Comparison of ENCODE assay signal across 24 cellular contexts in the genomic region with DNA sequence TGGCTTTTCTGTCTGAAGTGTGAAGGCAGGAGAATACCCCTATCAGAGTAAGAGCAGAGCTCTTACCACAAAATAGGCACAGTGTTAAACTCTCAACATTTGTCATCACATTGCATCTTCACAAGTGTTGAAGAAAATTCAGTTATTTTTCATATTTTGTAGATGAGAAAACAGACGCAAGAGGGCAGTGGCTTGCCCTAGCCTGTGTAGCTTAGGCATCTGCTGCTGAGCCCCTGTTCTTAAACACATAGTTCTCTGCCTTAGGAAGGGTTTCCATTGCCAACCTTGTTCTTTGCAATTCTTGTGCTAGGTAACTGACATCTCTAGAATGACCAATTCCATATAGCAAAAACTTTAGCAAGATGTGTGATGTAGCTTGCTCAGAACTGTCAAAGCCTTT.
DNase-seq lines count a peak whose midpoint lies in the region; ATAC-seq, FAIRE-seq and TF ChIP-seq lines count a peak whose summit lies in the region.
"Had no signal": no experiment of that assay in that cellular context is flagged by ENCODE, and none has a peak within 500 bp of the region (broad histone marks: within the 10 kb centered on the region; RNA-seq: fewer than 3 reads in every experiment).

No MANE protein-coding gene starts in this region.

- CTCF ChIA-PET in K562 (lab: Yijun Ruan, JAX; ENCODE audit: low intra/inter-chr PET ratio): interaction anchor here (0.5 to 1.1 kb wide), 2 partner anchors 78 to 416 kb away, joined by 3 to 5 read pairs; no protein-coding TSS in a partner anchor

- no peaks in the 10 kb centered on the region for H3K27me3 ChIP-seq in Karpas-422 (ENCODE audit: low read length)
- peaks cover 0 to 16% of the 10 kb centered on the region in 2 experiments; a peak in 2 of 5 replicates for H3K27me3 ChIP-seq in K562 (ENCODE audit: control insufficient read depth in 2 of 2, insufficient read depth in 2 of 2, low read length in 2 of 2)
- H3K27me3 ChIP-seq: testis, vagina had no signal

- H3K4me1 Mint-ChIP-seq in stimulated activated memory B cell treated with anti-CD40 and anti-IgM and Interleukin-4, amounts not matched to agents 10 μg/mL and 1 μg/mL and 100 μg/mL, for 72 hours: peaks cover 8% of the 10 kb centered on the region
- H3K4me1 Mint-ChIP-seq: stimulated activated effector memory CD8-positive, alpha-beta T cell treated with anti-CD3 and anti-CD28 coated beads, Interleukin-12 subunit alpha, Interleukin-12 subunit beta, amount 100 ng/mL, for 72 hours had no signal

- H3K79me2 ChIP-seq in Karpas-422 (ENCODE audit: low read length) (no peaks in the 10 kb centered on the region), K562 (ENCODE audit: control insufficient read depth, insufficient read depth, low read length) (no peaks in the 10 kb centered on the region)

- no peak for FAIRE-seq in K562 (lab: Jason Lieb, UNC)
- FAIRE-seq: GM12878 had no signal

- no peak overlapping the region for H3K4me3 Mint-ChIP-seq in stimulated activated memory B cell treated with anti-CD40 and anti-IgM and Interleukin-4, amounts not matched to agents 10 μg/mL and 1 μg/mL and 100 μg/mL, for 72 hours
- H3K4me3 Mint-ChIP-seq: activated T-cell treated with anti-CD3 and anti-CD28 coated beads, Interleukin-2, amount 50 U/mL, for 4 hours; CD8-positive, alpha-beta memory T cell; central memory CD8-positive, alpha-beta T cell; IgD-negative memory B cell; stimulated activated effector memory CD8-positive, alpha-beta T cell treated with anti-CD3 and anti-CD28 coated beads, Interleukin-12 subunit alpha, Interleukin-12 subunit beta, amount 100 ng/mL, for 72 hours had no signal

- H3K36me3 Mint-ChIP-seq in stimulated activated memory B cell treated with anti-CD40 and anti-IgM and Interleukin-4, amounts not matched to agents 10 μg/mL and 1 μg/mL and 100 μg/mL, for 72 hours: no peaks in the 10 kb centered on the region
- H3K36me3 Mint-ChIP-seq: IgD-negative memory B cell; stimulated activated effector memory CD8-positive, alpha-beta T cell treated with anti-CD3 and anti-CD28 coated beads, Interleukin-12 subunit alpha, Interleukin-12 subunit beta, amount 100 ng/mL, for 72 hours had no signal

- H3K4me3 ChIP-seq in Karpas-422 (ENCODE audit: low read length) (no peak overlapping the region), K562 (no peak overlapping the region), foreskin fibroblast (ENCODE audit: low read depth in 1 of 2, low read length in 2 of 2) (no peak overlapping the region)
- H3K4me3 ChIP-seq: GM12878, prostate gland, testis, vagina had no signal

- H3K27ac Mint-ChIP-seq in stimulated activated memory B cell treated with anti-CD40 and anti-IgM and Interleukin-4, amounts not matched to agents 10 μg/mL and 1 μg/mL and 100 μg/mL, for 72 hours: no peak overlapping the region
- H3K27ac Mint-ChIP-seq: CD8-positive, alpha-beta memory T cell; IgD-negative memory B cell; stimulated activated effector memory CD8-positive, alpha-beta T cell treated with anti-CD3 and anti-CD28 coated beads, Interleukin-12 subunit alpha, Interleukin-12 subunit beta, amount 100 ng/mL, for 72 hours had no signal

- no peak for ATAC-seq in K562
- ATAC-seq in stimulated activated memory B cell treated with anti-CD40 and anti-IgM and Interleukin-4, amounts not matched to agents 10 μg/mL and 1 μg/mL and 100 μg/mL, for 72 hours: no peak
- ATAC-seq in GM21825 (IDR thresholded peaks at IDR 0.05; ENCODE audit: unreplicated experiment): no peak
- ATAC-seq: activated T-cell treated with anti-CD3 and anti-CD28 coated beads, Interleukin-2, amount 50 U/mL, for 4 hours; GM12878; stimulated activated effector memory CD8-positive, alpha-beta T cell treated with anti-CD3 and anti-CD28 coated beads, Interleukin-12 subunit alpha, Interleukin-12 subunit beta, amount 100 ng/mL, for 72 hours had no signal

- in situ Hi-C loops in K562 (cut with MboI): no loop called here

- no peaks in the 10 kb centered on the region for H3K9me1 ChIP-seq in K562 (ENCODE audit: control insufficient read depth, insufficient read depth, low read length)

- H3K27ac ChIP-seq in Karpas-422 (ENCODE audit: low read length) (no peak overlapping the region), K562 (ENCODE audit: extremely low read depth, low read depth, low read length) (no peak overlapping the region)
- H3K27ac ChIP-seq: prostate gland, testis, vagina had no signal

- DNase-seq in AG20443 (ENCODE audit: low spot score) (peak; percentile 48), Karpas-422 (peak; percentile 60), K562 (ENCODE audit: extremely low read depth in 1 of 4, low spot score in 3 of 4) (peak in 1 of 4 experiments; percentile 9), foreskin fibroblast (peak in 1 of 2 donors; percentile 64), iPS-NIHi7 (ENCODE audit: extremely low spot score) (no peak), NCI-H82 treated with DMSO at 0.1 percent for 48 hours (lab: John Stamatoyannopoulos, UW; ENCODE audit: unreplicated experiment) (no peak)
- DNase-seq: activated CD8-positive, alpha-beta memory T cell treated with anti-CD3 and anti-CD28 coated beads for 24 hours; activated naive CD4-positive, alpha-beta T cell; activated T-cell treated with anti-CD3 and anti-CD28 coated beads, Interleukin-2, amount 50 U/mL, for 4 hours; amygdala; CD8-positive, alpha-beta memory T cell; GF-D8; NCI-H1436; NCI-H510A treated with DMSO at 0.1 percent for 48 hours; SW 1271; testis had no signal

- POLR2A ChIA-PET in K562 (lab: Yijun Ruan, JAX): interaction anchor here (0.5 to 0.6 kb wide), 2 partner anchors 282 to 527 kb away, joined by 3 to 4 read pairs; no protein-coding TSS in a partner anchor

- peaks cover 8% of the 10 kb centered on the region for H3K9me3 Mint-ChIP-seq in stimulated activated memory B cell treated with anti-CD40 and anti-IgM and Interleukin-4, amounts not matched to agents 10 μg/mL and 1 μg/mL and 100 μg/mL, for 72 hours
- H3K9me3 Mint-ChIP-seq: stimulated activated effector memory CD8-positive, alpha-beta T cell treated with anti-CD3 and anti-CD28 coated beads, Interleukin-12 subunit alpha, Interleukin-12 subunit beta, amount 100 ng/mL, for 72 hours had no signal

- H3K36me3 ChIP-seq in Karpas-422 (ENCODE audit: insufficient read depth, low read length): no peaks in the 10 kb centered on the region
- no peaks in the 10 kb centered on the region for H3K36me3 ChIP-seq in K562 (ENCODE audit: control insufficient read depth, insufficient read depth, low read length)
- H3K36me3 ChIP-seq: prostate gland, vagina had no signal

- no peak for TF ChIP-seq POLR2A in K562 (conservative IDR thresholded peaks at IDR 0.05)

- H3K9me2 ChIP-seq in Karpas-422 (replicated peaks; ENCODE audit: insufficient read depth, low read length): no peaks in the 10 kb centered on the region

- TF ChIP-seq EP300 in K562 (IDR thresholded peaks at IDR 0.05; ENCODE audit: low read length): no peak

- 0% methylated on average over 1 of the region's 1 CpG for WGBS in K562 (ENCODE audit: insufficient coverage, low coverage, missing lambda C conversion rate)

- BruUV-seq in K562 (replicated peaks; lab: Mats Ljungman, UMichigan): no TSS peak

- H2AFZ ChIP-seq in Karpas-422 (ENCODE audit: low read length) (no peak overlapping the region), K562 (ENCODE audit: low read depth, low read length) (no peak overlapping the region)

- H3K9ac ChIP-seq in Karpas-422 (ENCODE audit: low read length) (no peak overlapping the region), K562 (ENCODE audit: insufficient read depth in 1 of 2, low read depth in 2 of 2, low read length in 2 of 2) (no peak overlapping the region)

- H3K27me3 Mint-ChIP-seq in stimulated activated memory B cell treated with anti-CD40 and anti-IgM and Interleukin-4, amounts not matched to agents 10 μg/mL and 1 μg/mL and 100 μg/mL, for 72 hours: no peaks in the 10 kb centered on the region
- H3K27me3 Mint-ChIP-seq: central memory CD8-positive, alpha-beta T cell had no signal

- peak in 1 of 2 experiments; percentile 49; a peak in 2 of 4 replicates for TF ChIP-seq RAD21 in K562 (CRISPR knock-in tag; conservative IDR thresholded peaks at IDR 0.05 in 1 of 2, IDR thresholded peaks at IDR 0.05 in 1 of 2)

- no peaks in the 10 kb centered on the region for H4K20me1 ChIP-seq in Karpas-422 (ENCODE audit: insufficient read depth, low read depth, low read length)
- H4K20me1 ChIP-seq in K562 (replicated peaks; ENCODE audit: control insufficient read depth, insufficient read depth, low read length): no peaks in the 10 kb centered on the region

- no peaks in the 10 kb centered on the region for H3K9me3 ChIP-seq in Karpas-422 (ENCODE audit: low read length)
- H3K9me3 ChIP-seq in K562 (replicated peaks; ENCODE audit: control insufficient read depth, insufficient read depth, low read depth, low read length): no peaks in the 10 kb centered on the region; the same call in 1 of the 2 replicates
- H3K9me3 ChIP-seq: prostate gland, vagina had no signal

- H3K4me2 ChIP-seq in Karpas-422 (ENCODE audit: low read depth, low read length, poor library complexity, severe bottlenecking): no peak overlapping the region
- no peak overlapping the region for H3K4me2 ChIP-seq in K562 (ENCODE audit: insufficient read depth, low read length)

- peak in 2 of 3 experiments; percentile 27 to 43; a peak in 2 of 6 replicates for TF ChIP-seq CTCF in K562 (IDR thresholded peaks at IDR 0.05 in 2 of 3, conservative IDR thresholded peaks at IDR 0.05 in 1 of 3; ENCODE audit: insufficient read depth in 2 of 3, low read depth in 1 of 3, low read length in 3 of 3)
- TF ChIP-seq CTCF in foreskin fibroblast (IDR thresholded peaks at IDR 0.05; ENCODE audit: low read depth, low read length): peak; percentile 20

- intact Hi-C loops in K562 (cut with micrococcal nuclease): no loop called here

- H3K4me1 ChIP-seq in Karpas-422 (ENCODE audit: low read length) (no peaks in the 10 kb centered on the region), K562 (replicated peaks in 1 of 2; ENCODE audit: control insufficient read depth in 2 of 2, insufficient read depth in 2 of 2, low read length in 2 of 2) (no peaks in the 10 kb centered on the region)
- H3K4me1 ChIP-seq: prostate gland, vagina had no signal

TF ChIP-seq in K562, 482 proteins besides CTCF, POLR2A, EP300 and RAD21 (continues in another document):
- TF ChIP-seq STAT5B (CRISPR knock-in tag; IDR thresholded peaks at IDR 0.05): no peak
- TF ChIP-seq KDM2B (CRISPR knock-in tag; IDR thresholded peaks at IDR 0.05): no peak
- no peak for TF ChIP-seq SNRNP70 (optimal IDR thresholded peaks at IDR 0.05; ENCODE audit: low read depth, low read length)
- no peak for TF ChIP-seq RBFOX2 (IDR thresholded peaks at IDR 0.05; ENCODE audit: low read depth, low read length)

Comparison
In these comparisons a context has a peak if more than half of its experiments do, and no peak if none do; other contexts are left out.
1. DNase-seq: peak in AG20443 (single experiment) and Karpas-422 (single experiment); none in iPS-NIHi7 (single experiment) and NCI-H82 treated with DMSO at 0.1 percent for 48 hours (single experiment).